11 cellular contexts compared by ENCODE assay signal in the genomic region with DNA sequence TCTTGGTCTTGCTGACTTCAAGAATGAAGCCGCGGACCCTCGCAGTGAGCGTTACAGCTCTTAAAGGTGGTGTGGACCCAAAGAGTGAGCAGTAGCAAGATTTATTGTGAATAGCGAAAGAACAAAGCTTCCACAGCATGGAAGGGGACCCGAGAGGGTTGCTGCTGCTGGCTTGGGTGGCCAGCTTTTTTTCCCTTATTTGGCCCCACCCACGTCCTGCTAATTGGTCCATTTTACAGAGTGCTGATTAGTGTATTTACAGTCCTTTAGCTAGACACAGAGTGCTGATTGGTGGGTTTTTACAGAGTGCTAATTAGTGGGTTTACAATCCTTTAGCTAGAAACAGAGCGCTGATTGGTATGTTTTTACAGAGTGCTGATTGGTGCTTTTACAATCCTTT.
"Had no signal": no experiment of that assay in that cellular context is flagged by ENCODE, and none has a peak within 500 bp of the region (broad histone marks: within the 10 kb centered on the region; RNA-seq: fewer than 3 reads in every experiment).

No MANE protein-coding gene starts in this region.

- H3K4me2 ChIP-seq: GM23338 had no signal

- DNase-seq: GM23248, GOT3, H7, H9, HCEC 1CT, HFFc6 had no signal

- FAIRE-seq: H1, H54 had no signal

- ATAC-seq: GM23338, HCT116 had no signal

- H3K36me3 ChIP-seq: HAP-1 had no signal

- H3K4me3 ChIP-seq: GM23248, GM23338, HAP-1 had no signal

- H2AFZ ChIP-seq: GM23248, GM23338 had no signal

- H3K4me1 ChIP-seq: HAP-1 had no signal

- H3K9ac ChIP-seq: GM23248 had no signal

- H3K9me3 ChIP-seq: HAP-1 had no signal

- H3K27ac ChIP-seq: GM23248 had no signal
